In the genomic region with DNA sequence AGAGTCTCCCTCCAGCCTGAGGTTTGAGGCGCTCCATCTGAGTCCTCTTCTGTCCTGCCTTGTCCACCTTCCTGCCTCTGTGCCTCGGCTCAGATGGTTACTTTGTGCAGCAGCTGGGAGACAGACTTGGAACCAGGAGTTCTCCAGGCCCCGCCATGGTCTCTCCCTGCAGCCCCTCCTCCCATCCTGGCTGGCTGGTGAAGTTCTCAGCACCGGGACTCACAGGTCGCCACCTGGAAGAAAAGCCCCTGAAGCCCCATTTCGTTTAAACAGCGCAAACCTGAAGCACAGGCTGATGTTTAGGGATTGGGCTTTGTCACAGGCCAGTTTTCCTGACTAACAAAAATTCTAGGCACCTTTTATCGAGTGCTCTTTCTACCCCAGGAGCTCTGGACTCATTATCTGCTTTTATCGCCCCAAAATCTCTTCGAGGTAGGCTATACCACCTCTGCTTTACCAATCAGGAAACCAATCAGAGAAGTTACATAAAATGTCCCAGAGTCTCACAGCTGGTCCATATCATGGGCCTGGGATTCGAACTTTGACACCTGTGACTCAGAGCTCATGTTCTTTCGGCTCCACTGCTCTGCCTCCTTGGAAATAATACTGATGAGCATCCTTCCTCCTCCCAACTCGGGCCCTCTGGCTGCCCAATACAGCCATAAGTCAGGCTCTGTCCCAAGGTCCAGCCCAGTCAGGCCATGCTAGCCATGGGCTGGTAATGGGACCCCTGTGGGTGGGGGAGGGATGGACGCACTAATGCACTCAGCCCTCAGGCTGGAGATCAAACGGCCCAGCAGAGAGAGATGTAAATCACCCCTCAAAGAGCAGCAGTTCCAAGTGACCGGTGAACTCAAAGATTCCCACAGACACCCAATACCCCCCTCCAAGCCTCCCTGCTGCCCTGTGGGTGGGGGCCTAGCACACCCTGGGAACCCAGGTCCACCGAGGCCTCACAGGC, we compare ENCODE assay signal across 20 cellular contexts.
"Had no signal": no experiment of that assay in that cellular context is flagged by ENCODE, and none has a peak within 500 bp of the region (broad histone marks: within the 10 kb centered on the region; RNA-seq: fewer than 3 reads in every experiment).

No MANE protein-coding gene starts in this region.

- H3K36me3 ChIP-seq: breast epithelium, esophagus muscularis mucosa, heart left ventricle, suprapubic skin, tibial artery had no signal

- H3K9me3 ChIP-seq: breast epithelium, esophagus muscularis mucosa, heart left ventricle, suprapubic skin, tibial artery had no signal

- H3K4me3 ChIP-seq: breast epithelium, esophagus muscularis mucosa, heart left ventricle, suprapubic skin, tibial artery had no signal

- H3K4me1 ChIP-seq: breast epithelium, foreskin keratinocyte, heart left ventricle, suprapubic skin, tibial artery had no signal

- H3K4me3 Mint-ChIP-seq: activated CD4-positive, alpha-beta memory T cell treated with anti-CD3 and anti-CD28 coated beads, Interleukin-2, amount 10 ng/mL, durations not matched to agents 7 days and 5 days; activated CD4-positive, alpha-beta T cell treated with anti-CD3 and anti-CD28 coated beads, Interleukin-2, amount 10 ng/mL, durations not matched to agents 7 days and 5 days; activated T-cell treated with anti-CD3 and anti-CD28 coated beads, Interleukin-2, amount 50 U/mL, for 24 hours had no signal

- H3K27me3 ChIP-seq: breast epithelium, esophagus muscularis mucosa, heart left ventricle, suprapubic skin had no signal

- H3K4me1 Mint-ChIP-seq: activated CD4-positive, alpha-beta memory T cell treated with anti-CD3 and anti-CD28 coated beads, Interleukin-2, amount 10 ng/mL, durations not matched to agents 7 days and 5 days; activated CD4-positive, alpha-beta T cell treated with anti-CD3 and anti-CD28 coated beads, Interleukin-2, amount 10 ng/mL, durations not matched to agents 7 days and 5 days had no signal

- H3K27ac ChIP-seq: breast epithelium, esophagus muscularis mucosa, foreskin keratinocyte, heart left ventricle, suprapubic skin, tibial artery had no signal

- H3K27ac Mint-ChIP-seq: activated CD4-positive, alpha-beta memory T cell treated with anti-CD3 and anti-CD28 coated beads, Interleukin-2, amount 10 ng/mL, durations not matched to agents 7 days and 5 days; activated CD4-positive, alpha-beta T cell treated with anti-CD3 and anti-CD28 coated beads, Interleukin-2, amount 10 ng/mL, durations not matched to agents 7 days and 5 days; activated naive CD4-positive, alpha-beta T cell treated with anti-CD3 and anti-CD28 coated beads, Interleukin-2, amount 50 U/mL, for 72 hours; activated T-cell treated with anti-CD3 and anti-CD28 coated beads, Interleukin-2, amount 50 U/mL, for 24 hours; activated T-helper 2 cell treated with anti-CD3 and anti-CD28 coated beads, Interferon-gamma antibody, Interleukin-2, Interleukin-4, amounts not matched to agents 10 μg/mL and 5 μg/mL and 100 μg/mL, durations not matched to agents 14 hours and 24 hours and 36 hours; progenitor cell of endocrine pancreas had no signal

- DNase-seq: activated CD4-positive, alpha-beta memory T cell treated with anti-CD3 and anti-CD28 coated beads, Interleukin-2, amount 10 ng/mL, durations not matched to agents 7 days and 5 days; activated CD4-positive, alpha-beta T cell treated with anti-CD3 and anti-CD28 coated beads for 1 hour; activated CD4-positive, alpha-beta T cell treated with anti-CD3 and anti-CD28 coated beads, Interleukin-2, amount 10 ng/mL, durations not matched to agents 7 days and 5 days; activated CD8-positive, alpha-beta memory T cell treated with anti-CD3 and anti-CD28 coated beads, Interleukin-2, amount 50 U/mL, for 48 hours; activated naive CD4-positive, alpha-beta T cell; activated T-cell treated with anti-CD3 and anti-CD28 coated beads, Interleukin-2, amount 50 U/mL, for 24 hours; central memory CD4-positive, alpha-beta T cell; foreskin keratinocyte; heart left ventricle; left ventricle myocardium superior; retina; stimulated activated naive CD4-positive, alpha-beta T cell; T-helper 2 cell; tibial artery had no signal

- H3K27me3 Mint-ChIP-seq: activated CD4-positive, alpha-beta memory T cell treated with anti-CD3 and anti-CD28 coated beads, Interleukin-2, amount 10 ng/mL, durations not matched to agents 7 days and 5 days; activated CD4-positive, alpha-beta T cell treated with anti-CD3 and anti-CD28 coated beads, Interleukin-2, amount 10 ng/mL, durations not matched to agents 7 days and 5 days; activated T-cell treated with anti-CD3 and anti-CD28 coated beads, Interleukin-2, amount 50 U/mL, for 24 hours had no signal

- H3K36me3 Mint-ChIP-seq: activated naive CD4-positive, alpha-beta T cell treated with anti-CD3 and anti-CD28 coated beads, Interleukin-2, amount 50 U/mL, for 72 hours had no signal

- H3K9me3 Mint-ChIP-seq: activated CD4-positive, alpha-beta memory T cell treated with anti-CD3 and anti-CD28 coated beads, Interleukin-2, amount 10 ng/mL, durations not matched to agents 7 days and 5 days; activated CD4-positive, alpha-beta T cell treated with anti-CD3 and anti-CD28 coated beads, Interleukin-2, amount 10 ng/mL, durations not matched to agents 7 days and 5 days; activated naive CD4-positive, alpha-beta T cell treated with anti-CD3 and anti-CD28 coated beads, Interleukin-2, amount 50 U/mL, for 72 hours; activated T-cell treated with anti-CD3 and anti-CD28 coated beads, Interleukin-2, amount 50 U/mL, for 24 hours; activated T-helper 2 cell treated with anti-CD3 and anti-CD28 coated beads, Interferon-gamma antibody, Interleukin-2, Interleukin-4, amounts not matched to agents 10 μg/mL and 5 μg/mL and 100 μg/mL, durations not matched to agents 14 hours and 24 hours and 36 hours had no signal
